Comparison of ENCODE assay signal across 23 cellular contexts in genomic region chr5:150392680-150393079, GRCh38. TPM values are rescaled to one million over a fixed set of nuclear protein-coding genes. Genes with fewer than 3 reads are reported as not detected.
DNase-seq lines count a peak whose midpoint lies in the region; ATAC-seq, FAIRE-seq and TF ChIP-seq lines count a peak whose summit lies in the region.
"Had no signal": no experiment of that assay in that cellular context is flagged by ENCODE, and none has a peak within 500 bp of the region (broad histone marks: within the 10 kb centered on the region; RNA-seq: fewer than 3 reads in every experiment).

No MANE protein-coding gene starts in this region.

- H3K9me3 ChIP-seq in osteoblast (ENCODE audit: low read depth, low read length), result no peaks in the 10 kb centered on the region
- H3K9me3 ChIP-seq: Caco-2, HAP-1 had no signal

- CTCF ChIA-PET in RWPE1 (lab: Yijun Ruan, JAX), result no interaction called here

- no peak overlapping the region for H2AFZ ChIP-seq in osteoblast (ENCODE audit: low read length)

- H4K20me1 ChIP-seq in osteoblast (ENCODE audit: insufficient read depth, low read length), result no peaks in the 10 kb centered on the region

- ATAC-seq in GM18511 (IDR thresholded peaks at IDR 0.05; ENCODE audit: unreplicated experiment), result no peak
- ATAC-seq in GM21447 (IDR thresholded peaks at IDR 0.05; ENCODE audit: unreplicated experiment), result no peak
- ATAC-seq: CD8-positive, alpha-beta T cell had no signal

- TF ChIP-seq POLR2A in GM12891 (IDR thresholded peaks at IDR 0.05; ENCODE audit: low read depth, low read length), result no peak

- no peak overlapping the region for H3K4me3 ChIP-seq in osteoblast (ENCODE audit: insufficient read depth, low read length)
- H3K4me3 ChIP-seq: HAP-1 had no signal

- DNase-seq in GM12891 (ENCODE audit: insufficient read length, low spot score), result no peak
- DNase-seq in RWPE1 (ENCODE audit: low spot score), result no peak
- peak; percentile 14 for DNase-seq in osteoblast (ENCODE audit: insufficient read length, low spot score, missing footprints)
- DNase-seq in iPS-NIHi7 (ENCODE audit: extremely low spot score), result no peak
- DNase-seq: Caco-2; CD4-positive, CD25-positive, alpha-beta regulatory T cell; CD8-positive, alpha-beta T cell; DMS 273 treated with DMSO at 0.1 percent for 48 hours; DMS53; DMS79 treated with DMSO at 0.1 percent for 48 hours; GF-D8; GOT3; HFFc6 had no signal

- H3K27me3 ChIP-seq in osteoblast (ENCODE audit: insufficient read depth, low read length), result no peaks in the 10 kb centered on the region

- H3K27ac ChIP-seq in RWPE1, result peak overlapping the region; percentile 10; the same call in 1 of the 2 replicates
- no peak overlapping the region for H3K27ac ChIP-seq in osteoblast (ENCODE audit: low read depth, low read length)
- H3K27ac ChIP-seq: C4-2B had no signal

- H3K36me3 ChIP-seq in osteoblast (ENCODE audit: insufficient read depth, low read length), result peaks cover 62% of the 10 kb centered on the region

- no peaks in the 10 kb centered on the region for H3K4me1 ChIP-seq in osteoblast (ENCODE audit: insufficient read depth, low read length)
- H3K4me1 ChIP-seq: Caco-2, HAP-1 had no signal

- no peak for FAIRE-seq in GM12891 (lab: Jason Lieb, UNC)
- FAIRE-seq: GM12892, GM19239, H54 had no signal

- TF ChIP-seq CTCF in RWPE1 (conservative IDR thresholded peaks at IDR 0.05; ENCODE audit: low read depth), result no peak
- no peak for TF ChIP-seq CTCF in osteoblast (IDR thresholded peaks at IDR 0.05; ENCODE audit: extremely low read depth, low read depth, low read length)

- no peak overlapping the region for H3K4me2 ChIP-seq in osteoblast (ENCODE audit: insufficient read depth, low read length)

- H3K79me2 ChIP-seq in osteoblast (ENCODE audit: insufficient read depth, low read length), result no peaks in the 10 kb centered on the region

- POLR2A ChIA-PET in RWPE1 (lab: Yijun Ruan, JAX; ENCODE audit: low non-redundant PET), result no interaction called here

TF ChIP-seq in GM12891, 5 proteins besides CTCF, POLR2A, EP300 and RAD21:
- TF ChIP-seq POLR2AphosphoS5 (IDR thresholded peaks at IDR 0.05; ENCODE audit: low read depth, low read length) (peak; percentile 52; the same call in 1 of the 2 replicates), POU2F2 (IDR thresholded peaks at IDR 0.05; ENCODE audit: low read depth, low read length) (no peak)
TF ChIP-seq in GM12891: peak in this region for 1.

RNA-seq across cellular contexts. Expression of gene CD74, which starts 20.0 kb away (rescaled TPM):
- polyA plus RNA-seq in GM12891 (2012; ENCODE audit: low read depth, missing spikeins), result 7,750 TPM
- 21.4 and 83.4 TPM in 2 replicates for total RNA-seq in osteoblast
- total RNA-seq: A172, A673, Daoy had no signal

RNA-seq across cellular contexts. Expression of gene TCOF1, which starts 35.2 kb away (rescaled TPM):
- 22.5 TPM for polyA plus RNA-seq in GM12891 (2012; ENCODE audit: low read depth, missing spikeins)
- total RNA-seq in osteoblast, result 12.3 and 12.4 TPM in 2 replicates

RNA-seq across cellular contexts. Expression of gene RPS14, which starts 56.9 kb away (rescaled TPM):
- polyA plus RNA-seq in GM12891 (2012; ENCODE audit: low read depth, missing spikeins), result 5,398 TPM
- total RNA-seq in osteoblast, result 1,720 and 2,211 TPM in 2 replicates
